1 cellular context compared by ENCODE assay signal in the genomic region with DNA sequence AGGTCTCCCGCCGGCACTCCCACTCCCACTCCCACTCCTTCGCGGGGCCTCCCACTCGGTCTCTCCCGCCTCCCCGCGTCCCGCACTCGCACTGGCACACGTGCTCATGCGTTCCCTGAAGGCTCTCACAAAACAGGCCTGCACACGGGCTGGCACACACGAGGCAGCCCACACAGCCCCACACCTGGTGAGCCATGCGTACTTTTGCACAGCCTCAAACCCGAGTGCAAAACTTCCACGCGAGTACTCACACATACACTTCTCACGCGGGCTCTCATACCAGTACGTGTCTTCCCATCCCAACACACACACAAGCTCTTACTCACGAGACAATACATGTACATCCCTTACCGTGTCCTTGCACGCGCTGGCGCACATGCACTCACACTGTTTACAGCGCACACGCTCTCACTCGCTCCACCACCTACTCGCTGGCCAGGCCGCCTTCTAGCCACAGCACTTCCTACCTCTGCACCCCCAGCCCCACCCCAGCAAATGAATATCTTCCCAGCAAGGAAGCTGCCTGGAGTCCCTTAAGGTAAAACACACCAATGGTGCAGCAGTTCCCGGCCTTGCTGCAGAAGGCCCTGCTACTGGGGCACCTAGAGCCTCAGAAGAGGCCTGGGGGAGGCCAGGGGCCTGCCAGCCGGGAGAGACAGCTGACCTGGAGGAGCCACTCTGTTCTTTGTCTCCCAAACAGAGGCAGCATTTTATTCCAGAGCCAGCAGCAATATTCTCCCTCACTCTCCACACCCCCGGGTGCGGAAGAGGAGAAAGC.
TF ChIP-seq lines count a peak whose summit lies in the region.

No MANE protein-coding gene starts in this region.

TF ChIP-seq in K562, 482 proteins besides CTCF, POLR2A, EP300 and RAD21 (continued from another document and continues in another):
- TF ChIP-seq NRF1 (conservative IDR thresholded peaks at IDR 0.05 in 1 of 2, IDR thresholded peaks at IDR 0.05 in 1 of 2), result peak; percentile 83 to 86
- TF ChIP-seq, protein P1, sequence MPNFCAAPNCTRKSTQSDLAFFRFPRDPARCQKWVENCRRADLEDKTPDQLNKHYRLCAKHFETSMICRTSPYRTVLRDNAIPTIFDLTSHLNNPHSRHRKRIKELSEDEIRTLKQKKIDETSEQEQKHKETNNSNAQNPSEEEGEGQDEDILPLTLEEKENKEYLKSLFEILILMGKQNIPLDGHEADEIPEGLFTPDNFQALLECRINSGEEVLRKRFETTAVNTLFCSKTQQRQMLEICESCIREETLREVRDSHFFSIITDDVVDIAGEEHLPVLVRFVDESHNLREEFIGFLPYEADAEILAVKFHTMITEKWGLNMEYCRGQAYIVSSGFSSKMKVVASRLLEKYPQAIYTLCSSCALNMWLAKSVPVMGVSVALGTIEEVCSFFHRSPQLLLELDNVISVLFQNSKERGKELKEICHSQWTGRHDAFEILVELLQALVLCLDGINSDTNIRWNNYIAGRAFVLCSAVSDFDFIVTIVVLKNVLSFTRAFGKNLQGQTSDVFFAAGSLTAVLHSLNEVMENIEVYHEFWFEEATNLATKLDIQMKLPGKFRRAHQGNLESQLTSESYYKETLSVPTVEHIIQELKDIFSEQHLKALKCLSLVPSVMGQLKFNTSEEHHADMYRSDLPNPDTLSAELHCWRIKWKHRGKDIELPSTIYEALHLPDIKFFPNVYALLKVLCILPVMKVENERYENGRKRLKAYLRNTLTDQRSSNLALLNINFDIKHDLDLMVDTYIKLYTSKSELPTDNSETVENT (CRISPR knock-in tag; IDR thresholded peaks at IDR 0.05), result 0 out of 2 replicates have a peak, but pooled peaks have one; percentile 1
- no peak for TF ChIP-seq ZNF551 (CRISPR knock-in tag; IDR thresholded peaks at IDR 0.05)
- no peak for TF ChIP-seq COPS2 (conservative IDR thresholded peaks at IDR 0.05)
- TF ChIP-seq, protein P2, sequence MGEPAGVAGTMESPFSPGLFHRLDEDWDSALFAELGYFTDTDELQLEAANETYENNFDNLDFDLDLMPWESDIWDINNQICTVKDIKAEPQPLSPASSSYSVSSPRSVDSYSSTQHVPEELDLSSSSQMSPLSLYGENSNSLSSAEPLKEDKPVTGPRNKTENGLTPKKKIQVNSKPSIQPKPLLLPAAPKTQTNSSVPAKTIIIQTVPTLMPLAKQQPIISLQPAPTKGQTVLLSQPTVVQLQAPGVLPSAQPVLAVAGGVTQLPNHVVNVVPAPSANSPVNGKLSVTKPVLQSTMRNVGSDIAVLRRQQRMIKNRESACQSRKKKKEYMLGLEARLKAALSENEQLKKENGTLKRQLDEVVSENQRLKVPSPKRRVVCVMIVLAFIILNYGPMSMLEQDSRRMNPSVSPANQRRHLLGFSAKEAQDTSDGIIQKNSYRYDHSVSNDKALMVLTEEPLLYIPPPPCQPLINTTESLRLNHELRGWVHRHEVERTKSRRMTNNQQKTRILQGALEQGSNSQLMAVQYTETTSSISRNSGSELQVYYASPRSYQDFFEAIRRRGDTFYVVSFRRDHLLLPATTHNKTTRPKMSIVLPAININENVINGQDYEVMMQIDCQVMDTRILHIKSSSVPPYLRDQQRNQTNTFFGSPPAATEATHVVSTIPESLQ (CRISPR knock-in tag; IDR thresholded peaks at IDR 0.05), result peak; percentile 87; the same call in 1 of the 2 replicates
- peak; percentile 84 for TF ChIP-seq MYC (IDR thresholded peaks at IDR 0.05; ENCODE audit: low read depth, low read length)
- peak; percentile 90 for TF ChIP-seq MYC (CRISPR knock-in tag; IDR thresholded peaks at IDR 0.05; ENCODE audit: borderline replicate concordance, low read depth)
- no peak for TF ChIP-seq ESRRA (IDR thresholded peaks at IDR 0.05; ENCODE audit: borderline replicate concordance, low read depth)
- TF ChIP-seq OTX1 (CRISPR knock-in tag; IDR thresholded peaks at IDR 0.05), result no peak
- TF ChIP-seq ZZZ3 (IDR thresholded peaks at IDR 0.05), result no peak
- TF ChIP-seq, protein P3, sequence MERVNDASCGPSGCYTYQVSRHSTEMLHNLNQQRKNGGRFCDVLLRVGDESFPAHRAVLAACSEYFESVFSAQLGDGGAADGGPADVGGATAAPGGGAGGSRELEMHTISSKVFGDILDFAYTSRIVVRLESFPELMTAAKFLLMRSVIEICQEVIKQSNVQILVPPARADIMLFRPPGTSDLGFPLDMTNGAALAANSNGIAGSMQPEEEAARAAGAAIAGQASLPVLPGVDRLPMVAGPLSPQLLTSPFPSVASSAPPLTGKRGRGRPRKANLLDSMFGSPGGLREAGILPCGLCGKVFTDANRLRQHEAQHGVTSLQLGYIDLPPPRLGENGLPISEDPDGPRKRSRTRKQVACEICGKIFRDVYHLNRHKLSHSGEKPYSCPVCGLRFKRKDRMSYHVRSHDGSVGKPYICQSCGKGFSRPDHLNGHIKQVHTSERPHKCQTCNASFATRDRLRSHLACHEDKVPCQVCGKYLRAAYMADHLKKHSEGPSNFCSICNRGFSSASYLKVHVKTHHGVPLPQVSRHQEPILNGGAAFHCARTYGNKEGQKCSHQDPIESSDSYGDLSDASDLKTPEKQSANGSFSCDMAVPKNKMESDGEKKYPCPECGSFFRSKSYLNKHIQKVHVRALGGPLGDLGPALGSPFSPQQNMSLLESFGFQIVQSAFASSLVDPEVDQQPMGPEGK (CRISPR knock-in tag; IDR thresholded peaks at IDR 0.05; ENCODE audit: borderline replicate concordance), result 0 out of 2 replicates have a peak, but pooled peaks have one; percentile 38
- TF ChIP-seq, protein P4, sequence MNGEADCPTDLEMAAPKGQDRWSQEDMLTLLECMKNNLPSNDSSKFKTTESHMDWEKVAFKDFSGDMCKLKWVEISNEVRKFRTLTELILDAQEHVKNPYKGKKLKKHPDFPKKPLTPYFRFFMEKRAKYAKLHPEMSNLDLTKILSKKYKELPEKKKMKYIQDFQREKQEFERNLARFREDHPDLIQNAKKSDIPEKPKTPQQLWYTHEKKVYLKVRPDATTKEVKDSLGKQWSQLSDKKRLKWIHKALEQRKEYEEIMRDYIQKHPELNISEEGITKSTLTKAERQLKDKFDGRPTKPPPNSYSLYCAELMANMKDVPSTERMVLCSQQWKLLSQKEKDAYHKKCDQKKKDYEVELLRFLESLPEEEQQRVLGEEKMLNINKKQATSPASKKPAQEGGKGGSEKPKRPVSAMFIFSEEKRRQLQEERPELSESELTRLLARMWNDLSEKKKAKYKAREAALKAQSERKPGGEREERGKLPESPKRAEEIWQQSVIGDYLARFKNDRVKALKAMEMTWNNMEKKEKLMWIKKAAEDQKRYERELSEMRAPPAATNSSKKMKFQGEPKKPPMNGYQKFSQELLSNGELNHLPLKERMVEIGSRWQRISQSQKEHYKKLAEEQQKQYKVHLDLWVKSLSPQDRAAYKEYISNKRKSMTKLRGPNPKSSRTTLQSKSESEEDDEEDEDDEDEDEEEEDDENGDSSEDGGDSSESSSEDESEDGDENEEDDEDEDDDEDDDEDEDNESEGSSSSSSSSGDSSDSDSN (IDR thresholded peaks at IDR 0.05; ENCODE audit: borderline replicate concordance in 1 of 2, low read depth in 2 of 2, low read length in 2 of 2), result peak in 1 of 2 experiments; percentile 80; a peak in 1 of 4 replicates
- TF ChIP-seq, protein P5, sequence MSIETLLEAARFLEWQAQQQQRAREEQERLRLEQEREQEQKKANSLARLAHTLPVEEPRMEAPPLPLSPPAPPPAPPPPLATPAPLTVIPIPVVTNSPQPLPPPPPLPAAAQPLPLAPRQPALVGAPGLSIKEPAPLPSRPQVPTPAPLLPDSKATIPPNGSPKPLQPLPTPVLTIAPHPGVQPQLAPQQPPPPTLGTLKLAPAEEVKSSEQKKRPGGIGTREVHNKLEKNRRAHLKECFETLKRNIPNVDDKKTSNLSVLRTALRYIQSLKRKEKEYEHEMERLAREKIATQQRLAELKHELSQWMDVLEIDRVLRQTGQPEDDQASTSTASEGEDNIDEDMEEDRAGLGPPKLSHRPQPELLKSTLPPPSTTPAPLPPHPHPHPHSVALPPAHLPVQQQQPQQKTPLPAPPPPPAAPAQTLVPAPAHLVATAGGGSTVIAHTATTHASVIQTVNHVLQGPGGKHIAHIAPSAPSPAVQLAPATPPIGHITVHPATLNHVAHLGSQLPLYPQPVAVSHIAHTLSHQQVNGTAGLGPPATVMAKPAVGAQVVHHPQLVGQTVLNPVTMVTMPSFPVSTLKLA (conservative IDR thresholded peaks at IDR 0.05), result peak; percentile 91 to 95
- TF ChIP-seq U2AF2 (optimal IDR thresholded peaks at IDR 0.05; ENCODE audit: low read depth, low read length), result no peak
- TF ChIP-seq, protein P6, sequence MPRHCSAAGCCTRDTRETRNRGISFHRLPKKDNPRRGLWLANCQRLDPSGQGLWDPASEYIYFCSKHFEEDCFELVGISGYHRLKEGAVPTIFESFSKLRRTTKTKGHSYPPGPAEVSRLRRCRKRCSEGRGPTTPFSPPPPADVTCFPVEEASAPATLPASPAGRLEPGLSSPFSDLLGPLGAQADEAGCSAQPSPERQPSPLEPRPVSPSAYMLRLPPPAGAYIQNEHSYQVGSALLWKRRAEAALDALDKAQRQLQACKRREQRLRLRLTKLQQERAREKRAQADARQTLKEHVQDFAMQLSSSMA (CRISPR knock-in tag; IDR thresholded peaks at IDR 0.05), result no peak
- peak; percentile 20; the same call in 1 of the 2 replicates for TF ChIP-seq RNF2 (IDR thresholded peaks at IDR 0.05)
- TF ChIP-seq MIER1 (IDR thresholded peaks at IDR 0.05; ENCODE audit: low read depth), result peak; percentile 46; the same call in 1 of the 2 replicates
- TF ChIP-seq ZNF133 (CRISPR knock-in tag; IDR thresholded peaks at IDR 0.05), result 0 out of 2 replicates have a peak, but pooled peaks have one; percentile 42
- no peak for TF ChIP-seq SRSF3 (IDR thresholded peaks at IDR 0.05; ENCODE audit: insufficient read depth, low read length)
- peak in 1 of 2 experiments; percentile 93; a peak in 2 of 4 replicates for TF ChIP-seq HDAC1 (IDR thresholded peaks at IDR 0.05)
- no peak for TF ChIP-seq POLR2AphosphoS2 (IDR thresholded peaks at IDR 0.05; ENCODE audit: low read length)
- 0 out of 4 replicates have a peak, but pooled peaks of 1 of the 2 experiments have one; percentile 72 for TF ChIP-seq TEAD1 (CRISPR knock-in tag; IDR thresholded peaks at IDR 0.05)
- TF ChIP-seq GATAD2B (IDR thresholded peaks at IDR 0.05; ENCODE audit: borderline replicate concordance), result no peak; the same call in none of the 2 replicates
- TF ChIP-seq ZNF311 (CRISPR knock-in tag; IDR thresholded peaks at IDR 0.05), result peak; percentile 72; the same call in 1 of the 2 replicates
- TF ChIP-seq, protein P7, sequence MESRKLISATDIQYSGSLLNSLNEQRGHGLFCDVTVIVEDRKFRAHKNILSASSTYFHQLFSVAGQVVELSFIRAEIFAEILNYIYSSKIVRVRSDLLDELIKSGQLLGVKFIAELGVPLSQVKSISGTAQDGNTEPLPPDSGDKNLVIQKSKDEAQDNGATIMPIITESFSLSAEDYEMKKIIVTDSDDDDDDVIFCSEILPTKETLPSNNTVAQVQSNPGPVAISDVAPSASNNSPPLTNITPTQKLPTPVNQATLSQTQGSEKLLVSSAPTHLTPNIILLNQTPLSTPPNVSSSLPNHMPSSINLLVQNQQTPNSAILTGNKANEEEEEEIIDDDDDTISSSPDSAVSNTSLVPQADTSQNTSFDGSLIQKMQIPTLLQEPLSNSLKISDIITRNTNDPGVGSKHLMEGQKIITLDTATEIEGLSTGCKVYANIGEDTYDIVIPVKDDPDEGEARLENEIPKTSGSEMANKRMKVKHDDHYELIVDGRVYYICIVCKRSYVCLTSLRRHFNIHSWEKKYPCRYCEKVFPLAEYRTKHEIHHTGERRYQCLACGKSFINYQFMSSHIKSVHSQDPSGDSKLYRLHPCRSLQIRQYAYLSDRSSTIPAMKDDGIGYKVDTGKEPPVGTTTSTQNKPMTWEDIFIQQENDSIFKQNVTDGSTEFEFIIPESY (CRISPR knock-in tag; IDR thresholded peaks at IDR 0.05), result peak; percentile 64
- TF ChIP-seq FOSL1 (tag; conservative IDR thresholded peaks at IDR 0.05), result peak; percentile 11; the same call in 1 of the 2 replicates
- no peak for TF ChIP-seq NR2C2 (CRISPR knock-in tag; IDR thresholded peaks at IDR 0.05)
- 0 out of 2 replicates have a peak, but pooled peaks have one; percentile 32 for TF ChIP-seq NR2C2 (tag; IDR thresholded peaks at IDR 0.05)
- no peak for TF ChIP-seq ZNF707 (CRISPR knock-in tag; conservative IDR thresholded peaks at IDR 0.05)
- TF ChIP-seq HMG20B (CRISPR knock-in tag; IDR thresholded peaks at IDR 0.05), result no peak
- TF ChIP-seq POLR2G (IDR thresholded peaks at IDR 0.05; ENCODE audit: low read depth, low read length), result peak; percentile 73
- TF ChIP-seq ZNF197 (CRISPR knock-in tag; IDR thresholded peaks at IDR 0.05; ENCODE audit: low read depth), result 0 out of 2 replicates have a peak, but pooled peaks have one; percentile 19
- TF ChIP-seq MED1 (CRISPR knock-in tag; IDR thresholded peaks at IDR 0.05; ENCODE audit: borderline replicate concordance), result no peak
- no peak for TF ChIP-seq TSC22D4 (tag; IDR thresholded peaks at IDR 0.05)
- peak; percentile 58 for TF ChIP-seq BRD9 (IDR thresholded peaks at IDR 0.05; ENCODE audit: low read depth, partially characterized antibody)
- TF ChIP-seq, protein P8, sequence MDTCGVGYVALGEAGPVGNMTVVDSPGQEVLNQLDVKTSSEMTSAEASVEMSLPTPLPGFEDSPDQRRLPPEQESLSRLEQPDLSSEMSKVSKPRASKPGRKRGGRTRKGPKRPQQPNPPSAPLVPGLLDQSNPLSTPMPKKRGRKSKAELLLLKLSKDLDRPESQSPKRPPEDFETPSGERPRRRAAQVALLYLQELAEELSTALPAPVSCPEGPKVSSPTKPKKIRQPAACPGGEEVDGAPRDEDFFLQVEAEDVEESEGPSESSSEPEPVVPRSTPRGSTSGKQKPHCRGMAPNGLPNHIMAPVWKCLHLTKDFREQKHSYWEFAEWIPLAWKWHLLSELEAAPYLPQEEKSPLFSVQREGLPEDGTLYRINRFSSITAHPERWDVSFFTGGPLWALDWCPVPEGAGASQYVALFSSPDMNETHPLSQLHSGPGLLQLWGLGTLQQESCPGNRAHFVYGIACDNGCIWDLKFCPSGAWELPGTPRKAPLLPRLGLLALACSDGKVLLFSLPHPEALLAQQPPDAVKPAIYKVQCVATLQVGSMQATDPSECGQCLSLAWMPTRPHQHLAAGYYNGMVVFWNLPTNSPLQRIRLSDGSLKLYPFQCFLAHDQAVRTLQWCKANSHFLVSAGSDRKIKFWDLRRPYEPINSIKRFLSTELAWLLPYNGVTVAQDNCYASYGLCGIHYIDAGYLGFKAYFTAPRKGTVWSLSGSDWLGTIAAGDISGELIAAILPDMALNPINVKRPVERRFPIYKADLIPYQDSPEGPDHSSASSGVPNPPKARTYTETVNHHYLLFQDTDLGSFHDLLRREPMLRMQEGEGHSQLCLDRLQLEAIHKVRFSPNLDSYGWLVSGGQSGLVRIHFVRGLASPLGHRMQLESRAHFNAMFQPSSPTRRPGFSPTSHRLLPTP (IDR thresholded peaks at IDR 0.05; ENCODE audit: borderline replicate concordance, extremely low read depth, insufficient read length), result no peak
- TF ChIP-seq ZNF12 (CRISPR knock-in tag; IDR thresholded peaks at IDR 0.05), result no peak
- TF ChIP-seq RBFOX2 (IDR thresholded peaks at IDR 0.05; ENCODE audit: low read depth, low read length), result peak; percentile 76
- no peak for TF ChIP-seq CREB1 (IDR thresholded peaks at IDR 0.05)
- TF ChIP-seq CREB1 (CRISPR knock-in tag; IDR thresholded peaks at IDR 0.05), result no peak
- no peak for TF ChIP-seq ZNF507 (tag; conservative IDR thresholded peaks at IDR 0.05)
- TF ChIP-seq NFIX (CRISPR knock-in tag; IDR thresholded peaks at IDR 0.05; ENCODE audit: low read depth), result no peak
- TF ChIP-seq FOXJ2 (tag; IDR thresholded peaks at IDR 0.05), result 0 out of 2 replicates have a peak, but pooled peaks have one; percentile 7
- no peak for TF ChIP-seq ZSCAN29 (IDR thresholded peaks at IDR 0.05)
